In the genomic region with DNA sequence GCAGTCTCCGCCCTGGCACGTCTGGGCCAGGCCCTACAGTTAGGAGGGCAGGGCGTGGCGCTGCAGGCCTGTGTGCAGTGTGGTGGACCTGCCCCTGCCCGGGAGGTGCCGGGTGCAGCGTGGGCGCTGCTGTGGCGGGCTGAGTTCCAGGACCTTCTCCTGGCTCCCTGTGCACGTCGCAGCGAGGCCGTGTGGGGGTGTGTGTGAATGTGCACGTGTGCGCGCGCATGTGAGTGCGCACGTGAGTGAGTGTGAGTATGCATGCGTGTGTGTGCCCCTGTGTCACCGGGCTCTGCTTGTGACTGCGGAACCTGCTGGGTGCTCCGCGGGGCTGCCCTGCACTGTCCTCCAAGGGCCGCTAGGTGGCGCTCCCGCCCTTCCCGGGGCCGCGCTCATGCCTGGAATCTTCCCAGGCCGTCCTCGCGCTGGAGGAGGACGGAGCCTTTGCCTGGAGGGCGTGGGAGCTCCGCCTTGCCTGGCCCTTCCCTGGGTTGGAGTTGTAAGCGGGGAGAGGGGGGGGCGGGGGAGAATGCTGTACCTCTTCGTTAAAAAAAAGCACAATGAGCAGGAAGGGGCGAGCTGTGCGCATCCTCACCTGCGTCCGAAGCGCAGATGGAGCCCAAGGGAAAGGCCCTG, we compare ENCODE assay signal across 1 cellular context.
A peak's percentile ranks its signal among the peaks of the same experiment; 100 is the strongest.
TF ChIP-seq lines count a peak whose summit lies in the region.

No MANE protein-coding gene starts in this region.

TF ChIP-seq in HEK293, 187 proteins besides CTCF, POLR2A, EP300 and RAD21 (continued from another document):
- TF ChIP-seq, protein P1, sequence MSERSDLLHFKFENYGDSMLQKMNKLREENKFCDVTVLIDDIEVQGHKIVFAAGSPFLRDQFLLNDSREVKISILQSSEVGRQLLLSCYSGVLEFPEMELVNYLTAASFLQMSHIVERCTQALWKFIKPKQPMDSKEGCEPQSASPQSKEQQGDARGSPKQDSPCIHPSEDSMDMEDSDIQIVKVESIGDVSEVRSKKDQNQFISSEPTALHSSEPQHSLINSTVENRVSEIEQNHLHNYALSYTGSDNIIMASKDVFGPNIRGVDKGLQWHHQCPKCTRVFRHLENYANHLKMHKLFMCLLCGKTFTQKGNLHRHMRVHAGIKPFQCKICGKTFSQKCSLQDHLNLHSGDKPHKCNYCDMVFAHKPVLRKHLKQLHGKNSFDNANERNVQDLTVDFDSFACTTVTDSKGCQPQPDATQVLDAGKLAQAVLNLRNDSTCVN (tag by site-specific recombination; optimal IDR thresholded peaks at IDR 0.05) = peak; percentile 86
- TF ChIP-seq ZNF555 (tag by site-specific recombination; conservative IDR thresholded peaks at IDR 0.05) (no peak), ZIC2 (tag by site-specific recombination; IDR thresholded peaks at IDR 0.05) (peak; percentile 86; the same call in 1 of the 2 replicates), ZNF76 (tag by site-specific recombination; IDR thresholded peaks at IDR 0.05; ENCODE audit: borderline replicate concordance, low read depth) (no peak), ZNF654 (tag by site-specific recombination; IDR thresholded peaks at IDR 0.05; ENCODE audit: low read depth) (peak; percentile 93), ZNF600 (tag by site-specific recombination; IDR thresholded peaks at IDR 0.05) (peak; percentile 92), ZNF561 (tag by site-specific recombination; IDR thresholded peaks at IDR 0.05; ENCODE audit: borderline replicate concordance) (0 out of 2 replicates have a peak, but pooled peaks have one; percentile 68), BCL11A (tag by site-specific recombination; IDR thresholded peaks at IDR 0.05; ENCODE audit: low read depth) (no peak), SCRT2 (tag by site-specific recombination; IDR thresholded peaks at IDR 0.05) (0 out of 2 replicates have a peak, but pooled peaks have one; percentile 37), ZNF2 (tag by site-specific recombination; IDR thresholded peaks at IDR 0.05) (peak; percentile 88), SP7 (tag by site-specific recombination; IDR thresholded peaks at IDR 0.05) (peak; percentile 55), ZXDB (tag by site-specific recombination; IDR thresholded peaks at IDR 0.05) (peak; percentile 54; the same call in 1 of the 2 replicates), ZNF426 (tag by site-specific recombination; IDR thresholded peaks at IDR 0.05) (no peak), ZNF266 (tag by site-specific recombination; IDR thresholded peaks at IDR 0.05; ENCODE audit: low read depth) (no peak), ZFHX2 (tag by site-specific recombination; conservative IDR thresholded peaks at IDR 0.05) (peak; percentile 84), ZNF548 (tag by site-specific recombination; IDR thresholded peaks at IDR 0.05) (no peak), SP3 (tag by site-specific recombination; IDR thresholded peaks at IDR 0.05) (peak; percentile 13; the same call in 1 of the 2 replicates), GLIS2 (tag by site-specific recombination; IDR thresholded peaks at IDR 0.05) (peak; percentile 26; the same call in 1 of the 2 replicates), ZBTB8A (tag by site-specific recombination; IDR thresholded peaks at IDR 0.05) (peak; percentile 32), KLF8 (tag by site-specific recombination; IDR thresholded peaks at IDR 0.05) (peak; percentile 74; the same call in 1 of the 2 replicates), HOXD13 (CRISPR knock-in tag; IDR thresholded peaks at IDR 0.05; ENCODE audit: borderline replicate concordance) (no peak), ZNF335 (tag by site-specific recombination; conservative IDR thresholded peaks at IDR 0.05) (peak; percentile 48; the same call in 1 of the 2 replicates), ZSCAN30 (tag by site-specific recombination; IDR thresholded peaks at IDR 0.05) (peak; percentile 78), KLF1 (tag by site-specific recombination; IDR thresholded peaks at IDR 0.05) (peak; percentile 78), ZNF664 (tag by site-specific recombination; IDR thresholded peaks at IDR 0.05) (no peak), MZF1 (tag by site-specific recombination; IDR thresholded peaks at IDR 0.05; ENCODE audit: borderline replicate concordance) (no peak), ZBTB17 (tag by site-specific recombination; IDR thresholded peaks at IDR 0.05) (peak; percentile 61; the same call in 1 of the 2 replicates), EGR2 (tag by site-specific recombination; IDR thresholded peaks at IDR 0.05; ENCODE audit: low read depth) (peak; percentile 79), ZNF660 (tag by site-specific recombination; IDR thresholded peaks at IDR 0.05) (0 out of 2 replicates have a peak, but pooled peaks have one; percentile 28), ZNF416 (tag by site-specific recombination; IDR thresholded peaks at IDR 0.05) (no peak)
- TF ChIP-seq, protein P2, sequence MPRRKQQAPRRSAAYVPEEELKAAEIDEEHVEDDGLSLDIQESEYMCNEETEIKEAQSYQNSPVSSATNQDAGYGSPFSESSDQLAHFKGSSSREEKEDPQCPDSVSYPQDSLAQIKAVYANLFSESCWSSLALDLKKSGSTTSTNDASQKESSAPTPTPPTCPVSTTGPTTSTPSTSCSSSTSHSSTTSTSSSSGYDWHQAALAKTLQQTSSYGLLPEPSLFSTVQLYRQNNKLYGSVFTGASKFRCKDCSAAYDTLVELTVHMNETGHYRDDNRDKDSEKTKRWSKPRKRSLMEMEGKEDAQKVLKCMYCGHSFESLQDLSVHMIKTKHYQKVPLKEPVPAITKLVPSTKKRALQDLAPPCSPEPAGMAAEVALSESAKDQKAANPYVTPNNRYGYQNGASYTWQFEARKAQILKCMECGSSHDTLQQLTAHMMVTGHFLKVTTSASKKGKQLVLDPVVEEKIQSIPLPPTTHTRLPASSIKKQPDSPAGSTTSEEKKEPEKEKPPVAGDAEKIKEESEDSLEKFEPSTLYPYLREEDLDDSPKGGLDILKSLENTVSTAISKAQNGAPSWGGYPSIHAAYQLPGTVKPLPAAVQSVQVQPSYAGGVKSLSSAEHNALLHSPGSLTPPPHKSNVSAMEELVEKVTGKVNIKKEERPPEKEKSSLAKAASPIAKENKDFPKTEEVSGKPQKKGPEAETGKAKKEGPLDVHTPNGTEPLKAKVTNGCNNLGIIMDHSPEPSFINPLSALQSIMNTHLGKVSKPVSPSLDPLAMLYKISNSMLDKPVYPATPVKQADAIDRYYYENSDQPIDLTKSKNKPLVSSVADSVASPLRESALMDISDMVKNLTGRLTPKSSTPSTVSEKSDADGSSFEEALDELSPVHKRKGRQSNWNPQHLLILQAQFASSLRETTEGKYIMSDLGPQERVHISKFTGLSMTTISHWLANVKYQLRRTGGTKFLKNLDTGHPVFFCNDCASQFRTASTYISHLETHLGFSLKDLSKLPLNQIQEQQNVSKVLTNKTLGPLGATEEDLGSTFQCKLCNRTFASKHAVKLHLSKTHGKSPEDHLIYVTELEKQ (tag by site-specific recombination; IDR thresholded peaks at IDR 0.05; ENCODE audit: borderline replicate concordance) = no peak
- TF ChIP-seq, protein P3, sequence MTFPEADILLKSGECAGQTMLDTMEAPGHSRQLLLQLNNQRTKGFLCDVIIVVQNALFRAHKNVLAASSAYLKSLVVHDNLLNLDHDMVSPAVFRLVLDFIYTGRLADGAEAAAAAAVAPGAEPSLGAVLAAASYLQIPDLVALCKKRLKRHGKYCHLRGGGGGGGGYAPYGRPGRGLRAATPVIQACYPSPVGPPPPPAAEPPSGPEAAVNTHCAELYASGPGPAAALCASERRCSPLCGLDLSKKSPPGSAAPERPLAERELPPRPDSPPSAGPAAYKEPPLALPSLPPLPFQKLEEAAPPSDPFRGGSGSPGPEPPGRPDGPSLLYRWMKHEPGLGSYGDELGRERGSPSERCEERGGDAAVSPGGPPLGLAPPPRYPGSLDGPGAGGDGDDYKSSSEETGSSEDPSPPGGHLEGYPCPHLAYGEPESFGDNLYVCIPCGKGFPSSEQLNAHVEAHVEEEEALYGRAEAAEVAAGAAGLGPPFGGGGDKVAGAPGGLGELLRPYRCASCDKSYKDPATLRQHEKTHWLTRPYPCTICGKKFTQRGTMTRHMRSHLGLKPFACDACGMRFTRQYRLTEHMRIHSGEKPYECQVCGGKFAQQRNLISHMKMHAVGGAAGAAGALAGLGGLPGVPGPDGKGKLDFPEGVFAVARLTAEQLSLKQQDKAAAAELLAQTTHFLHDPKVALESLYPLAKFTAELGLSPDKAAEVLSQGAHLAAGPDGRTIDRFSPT (tag by site-specific recombination; IDR thresholded peaks at IDR 0.05) = peak; percentile 57
- TF ChIP-seq, protein P4, sequence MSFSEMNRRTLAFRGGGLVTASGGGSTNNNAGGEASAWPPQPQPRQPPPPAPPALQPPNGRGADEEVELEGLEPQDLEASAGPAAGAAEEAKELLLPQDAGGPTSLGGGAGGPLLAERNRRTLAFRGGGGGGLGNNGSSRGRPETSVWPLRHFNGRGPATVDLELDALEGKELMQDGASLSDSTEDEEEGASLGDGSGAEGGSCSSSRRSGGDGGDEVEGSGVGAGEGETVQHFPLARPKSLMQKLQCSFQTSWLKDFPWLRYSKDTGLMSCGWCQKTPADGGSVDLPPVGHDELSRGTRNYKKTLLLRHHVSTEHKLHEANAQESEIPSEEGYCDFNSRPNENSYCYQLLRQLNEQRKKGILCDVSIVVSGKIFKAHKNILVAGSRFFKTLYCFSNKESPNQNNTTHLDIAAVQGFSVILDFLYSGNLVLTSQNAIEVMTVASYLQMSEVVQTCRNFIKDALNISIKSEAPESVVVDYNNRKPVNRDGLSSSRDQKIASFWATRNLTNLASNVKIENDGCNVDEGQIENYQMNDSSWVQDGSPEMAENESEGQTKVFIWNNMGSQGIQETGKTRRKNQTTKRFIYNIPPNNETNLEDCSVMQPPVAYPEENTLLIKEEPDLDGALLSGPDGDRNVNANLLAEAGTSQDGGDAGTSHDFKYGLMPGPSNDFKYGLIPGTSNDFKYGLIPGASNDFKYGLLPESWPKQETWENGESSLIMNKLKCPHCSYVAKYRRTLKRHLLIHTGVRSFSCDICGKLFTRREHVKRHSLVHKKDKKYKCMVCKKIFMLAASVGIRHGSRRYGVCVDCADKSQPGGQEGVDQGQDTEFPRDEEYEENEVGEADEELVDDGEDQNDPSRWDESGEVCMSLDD (tag by site-specific recombination; IDR thresholded peaks at IDR 0.05) = no peak
- TF ChIP-seq, protein P5, sequence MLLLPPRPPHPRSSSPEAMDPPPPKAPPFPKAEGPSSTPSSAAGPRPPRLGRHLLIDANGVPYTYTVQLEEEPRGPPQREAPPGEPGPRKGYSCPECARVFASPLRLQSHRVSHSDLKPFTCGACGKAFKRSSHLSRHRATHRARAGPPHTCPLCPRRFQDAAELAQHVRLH (tag by site-specific recombination; IDR thresholded peaks at IDR 0.05) = no peak
- TF ChIP-seq, protein P6, sequence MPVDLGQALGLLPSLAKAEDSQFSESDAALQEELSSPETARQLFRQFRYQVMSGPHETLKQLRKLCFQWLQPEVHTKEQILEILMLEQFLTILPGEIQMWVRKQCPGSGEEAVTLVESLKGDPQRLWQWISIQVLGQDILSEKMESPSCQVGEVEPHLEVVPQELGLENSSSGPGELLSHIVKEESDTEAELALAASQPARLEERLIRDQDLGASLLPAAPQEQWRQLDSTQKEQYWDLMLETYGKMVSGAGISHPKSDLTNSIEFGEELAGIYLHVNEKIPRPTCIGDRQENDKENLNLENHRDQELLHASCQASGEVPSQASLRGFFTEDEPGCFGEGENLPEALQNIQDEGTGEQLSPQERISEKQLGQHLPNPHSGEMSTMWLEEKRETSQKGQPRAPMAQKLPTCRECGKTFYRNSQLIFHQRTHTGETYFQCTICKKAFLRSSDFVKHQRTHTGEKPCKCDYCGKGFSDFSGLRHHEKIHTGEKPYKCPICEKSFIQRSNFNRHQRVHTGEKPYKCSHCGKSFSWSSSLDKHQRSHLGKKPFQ (tag by site-specific recombination; IDR thresholded peaks at IDR 0.05) = 0 out of 2 replicates have a peak, but pooled peaks have one; percentile 31
- TF ChIP-seq, protein P7, sequence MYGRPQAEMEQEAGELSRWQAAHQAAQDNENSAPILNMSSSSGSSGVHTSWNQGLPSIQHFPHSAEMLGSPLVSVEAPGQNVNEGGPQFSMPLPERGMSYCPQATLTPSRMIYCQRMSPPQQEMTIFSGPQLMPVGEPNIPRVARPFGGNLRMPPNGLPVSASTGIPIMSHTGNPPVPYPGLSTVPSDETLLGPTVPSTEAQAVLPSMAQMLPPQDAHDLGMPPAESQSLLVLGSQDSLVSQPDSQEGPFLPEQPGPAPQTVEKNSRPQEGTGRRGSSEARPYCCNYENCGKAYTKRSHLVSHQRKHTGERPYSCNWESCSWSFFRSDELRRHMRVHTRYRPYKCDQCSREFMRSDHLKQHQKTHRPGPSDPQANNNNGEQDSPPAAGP (tag by site-specific recombination; IDR thresholded peaks at IDR 0.05) = peak; percentile 90
- TF ChIP-seq, protein P8, sequence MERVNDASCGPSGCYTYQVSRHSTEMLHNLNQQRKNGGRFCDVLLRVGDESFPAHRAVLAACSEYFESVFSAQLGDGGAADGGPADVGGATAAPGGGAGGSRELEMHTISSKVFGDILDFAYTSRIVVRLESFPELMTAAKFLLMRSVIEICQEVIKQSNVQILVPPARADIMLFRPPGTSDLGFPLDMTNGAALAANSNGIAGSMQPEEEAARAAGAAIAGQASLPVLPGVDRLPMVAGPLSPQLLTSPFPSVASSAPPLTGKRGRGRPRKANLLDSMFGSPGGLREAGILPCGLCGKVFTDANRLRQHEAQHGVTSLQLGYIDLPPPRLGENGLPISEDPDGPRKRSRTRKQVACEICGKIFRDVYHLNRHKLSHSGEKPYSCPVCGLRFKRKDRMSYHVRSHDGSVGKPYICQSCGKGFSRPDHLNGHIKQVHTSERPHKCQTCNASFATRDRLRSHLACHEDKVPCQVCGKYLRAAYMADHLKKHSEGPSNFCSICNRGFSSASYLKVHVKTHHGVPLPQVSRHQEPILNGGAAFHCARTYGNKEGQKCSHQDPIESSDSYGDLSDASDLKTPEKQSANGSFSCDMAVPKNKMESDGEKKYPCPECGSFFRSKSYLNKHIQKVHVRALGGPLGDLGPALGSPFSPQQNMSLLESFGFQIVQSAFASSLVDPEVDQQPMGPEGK (tag by site-specific recombination; IDR thresholded peaks at IDR 0.05) = peak; percentile 40; the same call in 1 of the 2 replicates
- TF ChIP-seq, protein P9, sequence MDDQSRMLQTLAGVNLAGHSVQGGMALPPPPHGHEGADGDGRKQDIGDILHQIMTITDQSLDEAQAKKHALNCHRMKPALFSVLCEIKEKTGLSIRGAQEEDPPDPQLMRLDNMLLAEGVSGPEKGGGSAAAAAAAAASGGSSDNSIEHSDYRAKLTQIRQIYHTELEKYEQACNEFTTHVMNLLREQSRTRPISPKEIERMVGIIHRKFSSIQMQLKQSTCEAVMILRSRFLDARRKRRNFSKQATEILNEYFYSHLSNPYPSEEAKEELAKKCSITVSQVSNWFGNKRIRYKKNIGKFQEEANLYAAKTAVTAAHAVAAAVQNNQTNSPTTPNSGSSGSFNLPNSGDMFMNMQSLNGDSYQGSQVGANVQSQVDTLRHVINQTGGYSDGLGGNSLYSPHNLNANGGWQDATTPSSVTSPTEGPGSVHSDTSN (CRISPR knock-in tag; IDR thresholded peaks at IDR 0.05) = no peak
